Comparison of ENCODE assay signal across 18 cellular contexts in genomic region chr11:133782116-133782725, GRCh38.
DNase-seq lines count a peak whose midpoint lies in the region; ATAC-seq and TF ChIP-seq lines count a peak whose summit lies in the region.
"Had no signal": no experiment of that assay in that cellular context is flagged by ENCODE, and none has a peak within 500 bp of the region (broad histone marks: within the 10 kb centered on the region; RNA-seq: fewer than 3 reads in every experiment).

No MANE protein-coding gene starts in this region.

- H3K27ac ChIP-seq in left ventricle myocardium inferior (replicated peaks), result no peak overlapping the region
- no peak overlapping the region for H3K27ac ChIP-seq in testis
- H3K27ac ChIP-seq: 22Rv1; A549; BLaER1 treated with 17β-estradiol and CSF1 and Interleukin-3, amounts not matched to agents 10 nM and 100 nM; C4-2B had no signal

- H3K9me3 Mint-ChIP-seq in activated CD4-positive, alpha-beta T cell treated with anti-CD3 and anti-CD28 coated beads, Interleukin-2, amount 10 ng/mL, durations not matched to agents 24 days and 14 days, result no peaks in the 10 kb centered on the region
- H3K9me3 Mint-ChIP-seq in activated T-helper 17 cell treated with anti-CD3 and anti-CD28 coated beads, Interleukin-2, amount 50 U/mL, for 72 hours, result no peaks in the 10 kb centered on the region

- H3K4me3 ChIP-seq in left ventricle myocardium inferior (no peak overlapping the region), testis (peak overlapping the region; percentile 4 to 30)
- H3K4me3 ChIP-seq: A549; BLaER1 treated with 17β-estradiol and CSF1 and Interleukin-3, amounts not matched to agents 10 nM and 100 nM had no signal

- H3K4me1 Mint-ChIP-seq in activated CD4-positive, alpha-beta T cell treated with anti-CD3 and anti-CD28 coated beads, Interleukin-2, amount 10 ng/mL, durations not matched to agents 24 days and 14 days, result no peaks in the 10 kb centered on the region
- no peaks in the 10 kb centered on the region for H3K4me1 Mint-ChIP-seq in activated T-helper 17 cell treated with anti-CD3 and anti-CD28 coated beads, Interleukin-2, amount 50 U/mL, for 72 hours
- H3K4me1 Mint-ChIP-seq: B cell had no signal

- WGBS in testis, 2 donors, result 77 to 80% methylated on average over 10 to 25 of the region's 37 CpGs

- H3K27ac Mint-ChIP-seq in activated CD4-positive, alpha-beta T cell treated with anti-CD3 and anti-CD28 coated beads, Interleukin-2, amount 10 ng/mL, durations not matched to agents 24 days and 14 days, result no peak overlapping the region
- no peak overlapping the region for H3K27ac Mint-ChIP-seq in activated T-helper 17 cell treated with anti-CD3 and anti-CD28 coated beads, Interleukin-2, amount 50 U/mL, for 72 hours
- H3K27ac Mint-ChIP-seq: B cell; CD4-positive, alpha-beta T cell; CD8-positive, alpha-beta T cell had no signal

- H3K9me3 ChIP-seq in left ventricle myocardium inferior (replicated peaks) (no peaks in the 10 kb centered on the region), testis (no peaks in the 10 kb centered on the region)
- H3K9me3 ChIP-seq: A549 had no signal

- intact Hi-C loops in activated CD4-positive, alpha-beta T cell treated with anti-CD3 and anti-CD28 coated beads, Interleukin-2, amount 10 ng/mL, durations not matched to agents 24 days and 14 days (cut with micrococcal nuclease), result no loop called here
- intact Hi-C loops in Right ventricle myocardium inferior (cut with DNase I), result no loop called here
- intact Hi-C loops in left ventricle myocardium inferior (cut with micrococcal nuclease), result no loop called here
- intact Hi-C loops in testis (cut with DNase I; ENCODE audit: low total_unique reads), result no loop called here

- H3K36me3 ChIP-seq in left ventricle myocardium inferior (no peaks in the 10 kb centered on the region), testis (ENCODE audit: low read depth, missing control alignments) (no peaks in the 10 kb centered on the region)
- H3K36me3 ChIP-seq: BLaER1 treated with 17β-estradiol and CSF1 and Interleukin-3, amounts not matched to agents 10 nM and 100 nM had no signal

- TF ChIP-seq CTCF in left ventricle myocardium inferior (IDR thresholded peaks at IDR 0.05; ENCODE audit: borderline replicate concordance) (no peak), testis (IDR thresholded peaks at IDR 0.05) (no peak)

- no peak for TF ChIP-seq POLR2A in testis (IDR thresholded peaks at IDR 0.05)

- H3K27me3 Mint-ChIP-seq in activated CD4-positive, alpha-beta T cell treated with anti-CD3 and anti-CD28 coated beads, Interleukin-2, amount 10 ng/mL, durations not matched to agents 24 days and 14 days, result peaks cover 11% of the 10 kb centered on the region
- peaks cover 21% of the 10 kb centered on the region for H3K27me3 Mint-ChIP-seq in activated T-helper 17 cell treated with anti-CD3 and anti-CD28 coated beads, Interleukin-2, amount 50 U/mL, for 72 hours

- peaks cover under 1% of the 10 kb centered on the region for H3K4me1 ChIP-seq in left ventricle myocardium inferior
- H3K4me1 ChIP-seq in testis, result no peaks in the 10 kb centered on the region
- H3K4me1 ChIP-seq: A549; BLaER1 treated with 17β-estradiol and CSF1 and Interleukin-3, amounts not matched to agents 10 nM and 100 nM; Caco-2 had no signal

- H3K36me3 Mint-ChIP-seq in activated CD4-positive, alpha-beta T cell treated with anti-CD3 and anti-CD28 coated beads, Interleukin-2, amount 10 ng/mL, durations not matched to agents 24 days and 14 days (ENCODE audit: low read depth), result no peaks in the 10 kb centered on the region
- no peaks in the 10 kb centered on the region for H3K36me3 Mint-ChIP-seq in activated T-helper 17 cell treated with anti-CD3 and anti-CD28 coated beads, Interleukin-2, amount 50 U/mL, for 72 hours (ENCODE audit: low read depth)
- H3K36me3 Mint-ChIP-seq: CD8-positive, alpha-beta T cell had no signal

- no peak for ATAC-seq in Right ventricle myocardium inferior
- ATAC-seq in activated T-helper 17 cell treated with anti-CD3 and anti-CD28 coated beads, Interleukin-2, amount 50 U/mL, for 72 hours (replicated peaks), result no peak
- ATAC-seq: A549; CD8-positive, alpha-beta T cell had no signal

- DNase-seq in activated CD4-positive, alpha-beta T cell treated with anti-CD3 and anti-CD28 coated beads, Interleukin-2, amount 10 ng/mL, durations not matched to agents 24 days and 14 days, result peak; percentile 47
- DNase-seq in activated CD4-positive, alpha-beta T cell treated with anti-CD3 and anti-CD28 coated beads for 1 hour, result no peak
- DNase-seq in Right ventricle myocardium inferior (ENCODE audit: missing footprints), result peak; percentile 46
- no peak for DNase-seq in left ventricle myocardium inferior
- DNase-seq in testis, result no peak
- DNase-seq: AML-193; Caco-2; Calu3; CD4-positive, alpha-beta T cell; CD8-positive, alpha-beta T cell; DMS79 treated with DMSO at 0.1 percent for 48 hours; GF-D8 had no signal

- peaks cover 38% of the 10 kb centered on the region for H3K27me3 ChIP-seq in left ventricle myocardium inferior (ENCODE audit: low read depth)
- no peaks in the 10 kb centered on the region for H3K27me3 ChIP-seq in testis
- H3K27me3 ChIP-seq: BLaER1 treated with 17β-estradiol and CSF1 and Interleukin-3, amounts not matched to agents 10 nM and 100 nM had no signal

- no peak overlapping the region for H3K4me3 Mint-ChIP-seq in activated CD4-positive, alpha-beta T cell treated with anti-CD3 and anti-CD28 coated beads, Interleukin-2, amount 10 ng/mL, durations not matched to agents 24 days and 14 days
- H3K4me3 Mint-ChIP-seq in activated T-helper 17 cell treated with anti-CD3 and anti-CD28 coated beads, Interleukin-2, amount 50 U/mL, for 72 hours, result no peak overlapping the region
- H3K4me3 Mint-ChIP-seq: B cell; CD4-positive, alpha-beta T cell; CD8-positive, alpha-beta T cell had no signal

Comparison
In these comparisons a context has a peak if more than half of its experiments do, and no peak if none do; other contexts are left out.
1. DNase-seq: peak in activated CD4-positive, alpha-beta T cell treated with anti-CD3 and anti-CD28 coated beads, Interleukin-2, amount 10 ng/mL, durations not matched to agents 24 days and 14 days (single experiment) and Right ventricle myocardium inferior (single experiment); none in activated CD4-positive, alpha-beta T cell treated with anti-CD3 and anti-CD28 coated beads for 1 hour (single experiment), left ventricle myocardium inferior (single experiment) and testis (single experiment).